9 cellular contexts compared by ENCODE assay signal in genomic region chr12:21980544-21980943, GRCh38. TPM values are rescaled to one million over a fixed set of nuclear protein-coding genes. Genes with fewer than 3 reads are reported as not detected.
"Had no signal": no experiment of that assay in that cellular context is flagged by ENCODE, and none has a peak within 500 bp of the region (broad histone marks: within the 10 kb centered on the region; RNA-seq: fewer than 3 reads in every experiment).

No MANE protein-coding gene starts in this region.

- H3K9ac ChIP-seq: KMS-11 had no signal

- H3K27ac Mint-ChIP-seq: GM23338, H9, HFFc6 had no signal

- FAIRE-seq: H1, H54, HepG2 had no signal

- H3K27ac ChIP-seq: KMS-11 had no signal

- H3K9me3 Mint-ChIP-seq: GM23338, H9, HFFc6 had no signal

- H3K4me3 Mint-ChIP-seq: GM23338, H9, HFFc6 had no signal

- H2AFZ ChIP-seq: GM23338 had no signal

- ATAC-seq: GM23338, HCT116, HepG2 had no signal

- DNase-seq: H9, HFFc6, KBM-7 had no signal

- H3K4me3 ChIP-seq: GM23338 had no signal

- H3K4me2 ChIP-seq: GM23338, KMS-11 had no signal

RNA-seq across cellular contexts. Expression of gene ABCC9, which starts 39.3 kb away (rescaled TPM):
- total RNA-seq: GM23338, H1, H9, HepG2 had no signal
- polyA plus RNA-seq: GM23338, HepG2 had no signal
